ENCODE assay signal across 11 cellular contexts in the genomic region with DNA sequence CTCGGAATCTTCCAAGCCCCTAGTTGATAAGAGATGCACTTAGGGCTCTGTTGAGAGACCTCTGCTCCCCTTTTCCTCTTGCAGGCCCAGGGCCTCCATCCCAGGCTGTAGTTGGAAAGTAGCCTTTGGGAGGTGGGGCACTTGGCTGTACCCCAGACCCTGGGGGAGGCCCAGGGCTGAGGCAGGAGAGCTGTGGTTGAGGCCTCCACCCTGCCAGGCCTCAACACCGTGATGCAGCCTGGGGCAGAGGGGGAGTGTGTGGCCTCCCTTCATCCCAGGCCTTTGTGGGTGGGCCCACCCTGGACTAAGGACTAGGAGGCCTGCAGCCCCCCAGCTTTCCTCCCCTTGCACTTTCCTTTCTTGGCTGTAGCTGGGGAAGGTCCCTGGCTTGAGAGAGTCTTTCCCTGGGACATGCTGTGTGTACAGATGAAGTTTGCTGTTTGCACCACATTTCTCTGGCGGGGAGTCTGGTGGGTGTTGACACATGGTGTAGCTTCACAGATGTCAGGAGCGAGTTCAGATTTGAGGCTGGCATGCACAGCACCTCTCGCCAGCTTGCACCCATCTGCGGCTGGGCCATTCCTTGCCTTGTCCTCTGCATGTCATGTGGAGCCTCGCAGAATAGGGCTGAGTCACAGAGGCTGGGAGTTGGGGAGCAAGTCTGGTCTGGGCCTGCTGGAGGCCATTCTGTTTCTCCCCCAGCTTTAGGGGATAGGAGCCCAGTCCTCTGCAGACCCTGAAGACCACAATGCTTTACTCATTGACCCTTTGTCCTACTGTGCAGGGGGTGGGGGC. TPM values are rescaled to one million over a fixed set of nuclear protein-coding genes. Genes with fewer than 3 reads are reported as not detected.
A peak's percentile ranks its signal among the peaks of the same experiment; 100 is the strongest.
DNase-seq lines count a peak whose midpoint lies in the region; ATAC-seq and TF ChIP-seq lines count a peak whose summit lies in the region.
"Had no signal": no experiment of that assay in that cellular context is flagged by ENCODE, and none has a peak within 500 bp of the region (broad histone marks: within the 10 kb centered on the region; RNA-seq: fewer than 3 reads in every experiment).

No MANE protein-coding gene starts in this region.

- H3K36me3 Mint-ChIP-seq in T-helper 17 cell (ENCODE audit: low read depth) (peaks cover 5% of the 10 kb centered on the region), immature natural killer cell (peaks cover 4 to 31% (median 9%) of the 10 kb centered on the region in 3 donors)

- no peaks in the 10 kb centered on the region for H3K9me3 Mint-ChIP-seq in immature natural killer cell

- H3K27ac Mint-ChIP-seq in T-helper 17 cell: peak overlapping the region; percentile 97
- peak overlapping the region; percentile 80 to 91 (median 86) for H3K27ac Mint-ChIP-seq in immature natural killer cell

- H4K20me1 ChIP-seq in SK-N-SH (ENCODE audit: insufficient read depth): no peaks in the 10 kb centered on the region

- CTCF ChIA-PET in SK-N-SH (lab: Yijun Ruan, JAX): interaction anchor here (0.8 to 1.8 kb wide), 2 partner anchors 33 to 101 kb away, joined by 3 read pairs; no protein-coding TSS in a partner anchor

- H2AFZ ChIP-seq in SK-N-SH (ENCODE audit: low read depth): no peak overlapping the region

- no peak overlapping the region for H3K4me2 ChIP-seq in SK-N-SH

- no peaks in the 10 kb centered on the region for H3K27me3 ChIP-seq in SK-N-SH (ENCODE audit: insufficient read depth)

- 97% methylated on average over 4 of the region's 7 CpGs for WGBS in SK-N-SH (ENCODE audit: low lambda C conversion rate)

- H3K4me3 Mint-ChIP-seq in T-helper 17 cell (peak overlapping the region; percentile 70), immature natural killer cell (peak overlapping the region; percentile 54 to 67 (median 63))

- TF ChIP-seq EP300 in SK-N-SH (IDR thresholded peaks at IDR 0.05; ENCODE audit: borderline replicate concordance in 1 of 2, low read depth in 1 of 2, low read length in 1 of 2): no peak

- no peaks in the 10 kb centered on the region for H3K27me3 Mint-ChIP-seq in T-helper 17 cell
- H3K27me3 Mint-ChIP-seq in immature natural killer cell (ENCODE audit: low read depth in 3 of 3): peaks cover 0 to 5% (median 3%) of the 10 kb centered on the region in 3 donors

- peaks cover 7% of the 10 kb centered on the region for H3F3A ChIP-seq in SK-N-SH (replicated peaks; ENCODE audit: insufficient read depth)

- DNase-seq in SK-N-SH (no peak), T-helper 17 cell (no peak), immature natural killer cell (no peak), substantia nigra (lab: John Stamatoyannopoulos, UW) (peak in 13 of 49 donors; percentile 19 to 57 (median 36)), NCI-H2107 treated with DMSO at 0.1 percent for 48 hours (lab: John Stamatoyannopoulos, UW; ENCODE audit: unreplicated experiment) (no peak), DMS79 (lab: John Stamatoyannopoulos, UW) (no peak)
- DNase-seq: activated CD4-positive, alpha-beta T cell treated with anti-CD3 and anti-CD28 coated beads, Interleukin-2, amount 50 U/mL, for 1 hour; mesendoderm had no signal

- TF ChIP-seq RAD21 in SK-N-SH (IDR thresholded peaks at IDR 0.05; ENCODE audit: low read length): no peak

- ATAC-seq in SK-N-SH treated with all-trans-retinoic acid at 6 μM for 48 hours (no peak), T-helper 17 cell (no peak), HG02642 (IDR thresholded peaks at IDR 0.05; ENCODE audit: poor library complexity, unreplicated experiment) (no peak)

- H3K9me3 ChIP-seq in SK-N-SH (no peaks in the 10 kb centered on the region), T-helper 17 cell (ENCODE audit: control insufficient read depth, low read length, poor library complexity, severe bottlenecking) (no peaks in the 10 kb centered on the region)

- TF ChIP-seq CTCF in SK-N-SH (IDR thresholded peaks at IDR 0.05): no peak

- no peak overlapping the region for H3K4me3 ChIP-seq in SK-N-SH (ENCODE audit: low read depth in 2 of 2, low read length in 1 of 2)

- no peak overlapping the region for H3K9ac ChIP-seq in SK-N-SH

- H3K79me2 ChIP-seq in SK-N-SH (ENCODE audit: insufficient read depth): peaks cover 27% of the 10 kb centered on the region

- H3K4me1 Mint-ChIP-seq in T-helper 17 cell: peaks cover 60% of the 10 kb centered on the region
- peaks cover 82 to 87% of the 10 kb centered on the region in 2 donors for H3K4me1 Mint-ChIP-seq in immature natural killer cell

- no peaks in the 10 kb centered on the region for H3K9me2 ChIP-seq in SK-N-SH

- H3K27ac ChIP-seq in SK-N-SH (ENCODE audit: low read depth in 2 of 2, low read length in 1 of 2): peak overlapping the region; percentile 4 to 88; a peak in 1 of 4 replicates
- peak overlapping the region; percentile 94 for H3K27ac ChIP-seq in substantia nigra (ENCODE audit: low read depth, low read length, poor library complexity, severe bottlenecking)
- H3K27ac ChIP-seq: 22Rv1 had no signal

- POLR2A ChIA-PET in SK-N-SH (lab: Yijun Ruan, JAX): interaction anchor here (2.3 kb wide), 1 partner anchor 12 kb away, joined by 7 read pairs; no protein-coding TSS in a partner anchor

- peaks cover 37 to 43% of the 10 kb centered on the region in 2 experiments; a peak in 3 of 4 replicates for H3K4me1 ChIP-seq in SK-N-SH (ENCODE audit: control insufficient read depth in 1 of 2, insufficient read depth in 2 of 2, low read depth in 1 of 2, low read length in 1 of 2)

- peaks cover 0 to 7% of the 10 kb centered on the region in 2 experiments for H3K36me3 ChIP-seq in SK-N-SH (replicated peaks in 1 of 2; ENCODE audit: control insufficient read depth in 1 of 2, insufficient read depth in 2 of 2, low read length in 1 of 2)

TF ChIP-seq in SK-N-SH, 30 proteins besides CTCF, POLR2A, EP300 and RAD21:
- no peak for TF ChIP-seq NFIC (IDR thresholded peaks at IDR 0.05; ENCODE audit: borderline replicate concordance)
- TF ChIP-seq, protein P1, sequence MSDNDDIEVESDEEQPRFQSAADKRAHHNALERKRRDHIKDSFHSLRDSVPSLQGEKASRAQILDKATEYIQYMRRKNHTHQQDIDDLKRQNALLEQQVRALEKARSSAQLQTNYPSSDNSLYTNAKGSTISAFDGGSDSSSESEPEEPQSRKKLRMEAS (IDR thresholded peaks at IDR 0.05; ENCODE audit: low read depth): 0 out of 2 replicates have a peak, but pooled peaks have one; percentile 26
TF ChIP-seq in SK-N-SH: peak in this region for 1.

TF ChIP-seq in SK-N-SH treated with all-trans-retinoic acid at 6 μM for 48 hours, 23 proteins besides CTCF, POLR2A, EP300 and RAD21 (continues in another document):
- TF ChIP-seq PATZ1 (CRISPR knock-in tag; IDR thresholded peaks at IDR 0.05; ENCODE audit: borderline replicate concordance) (no peak), ZFP3 (CRISPR knock-in tag; IDR thresholded peaks at IDR 0.05) (no peak), TSHZ2 (CRISPR knock-in tag; IDR thresholded peaks at IDR 0.05) (no peak), ARNTL (CRISPR knock-in tag; IDR thresholded peaks at IDR 0.05; ENCODE audit: borderline replicate concordance, low read depth) (no peak), ZNF70 (CRISPR knock-in tag; IDR thresholded peaks at IDR 0.05) (no peak)

RNA-seq across cellular contexts. Expression of gene PLEKHO2, which starts 13.7 kb away (rescaled TPM):
- polyA plus RNA-seq in SK-N-SH (2012; rRNA removed) (6.8 and 7.8 TPM in 2 replicates), immature natural killer cell (100 to 1,000 TPM in 1 of 3 donors, 10 to 100 TPM in 2; 37.1 to 104 (median 49.3) TPM)
- polyA plus RNA-seq in SK-N-SH (2012; cell fraction: cytosol; rRNA removed): 3.5 and 4.5 TPM in 2 replicates
- 24.8 and 26.8 TPM in 2 replicates for polyA plus RNA-seq in SK-N-SH (2012; cell fraction: nucleus; rRNA removed)
- 10 to 100 TPM; 16.3 to 18.2 TPM for total RNA-seq in T-helper 17 cell

RNA-seq across cellular contexts. Expression of gene PIF1, which starts 30.0 kb away (rescaled TPM):
- 12.1 and 12.4 TPM in 2 replicates for polyA plus RNA-seq in SK-N-SH (2012; rRNA removed)
- 2.8 and 4.4 TPM in 2 replicates for polyA plus RNA-seq in SK-N-SH (2012; cell fraction: cytosol; rRNA removed)
- polyA plus RNA-seq in SK-N-SH (2012; cell fraction: nucleus; rRNA removed): 54.8 and 80.5 TPM in 2 replicates
- under 1 TPM; 0.44 to 0.45 TPM for total RNA-seq in T-helper 17 cell
- 1 to 10 TPM; 1.1 to 2.5 (median 2.1) TPM for polyA plus RNA-seq in immature natural killer cell

RNA-seq across cellular contexts. Expression of gene ANKDD1A, which starts 56.3 kb away (rescaled TPM):
- polyA plus RNA-seq in SK-N-SH (2012; rRNA removed) (7.2 and 8.6 TPM in 2 replicates), immature natural killer cell (1 to 10 TPM; 1.5 to 3.1 (median 2.3) TPM)
- 3.2 and 4.5 TPM in 2 replicates for polyA plus RNA-seq in SK-N-SH (2012; cell fraction: cytosol; rRNA removed)
- polyA plus RNA-seq in SK-N-SH (2012; cell fraction: nucleus; rRNA removed): 23.7 and 25.9 TPM in 2 replicates
- 1 to 10 TPM; 3.0 to 8.9 TPM for total RNA-seq in T-helper 17 cell
